ENCODE assay signal across 30 cellular contexts in genomic region chr4:100799767-100800539, GRCh38.
"Had no signal": no experiment of that assay in that cellular context is flagged by ENCODE, and none has a peak within 500 bp of the region (broad histone marks: within the 10 kb centered on the region; RNA-seq: fewer than 3 reads in every experiment).

No MANE protein-coding gene starts in this region.

- H3K27ac Mint-ChIP-seq: activated naive CD4-positive, alpha-beta T cell treated with anti-CD3 and anti-CD28 coated beads for 36 hours; activated naive CD8-positive, alpha-beta T cell treated with anti-CD3 and anti-CD28 coated beads for 36 hours; immature natural killer cell; mesothelial cell of epicardium; naive thymus-derived CD4-positive, alpha-beta T cell had no signal

- ATAC-seq: body of pancreas; gastroesophageal sphincter; left colon; naive thymus-derived CD4-positive, alpha-beta T cell; sciatic nerve; stimulated activated naive CD8-positive, alpha-beta T cell treated with anti-CD3 and anti-CD28 coated beads, Interleukin-15, Interleukin-2, amounts not matched to agents 100 U/mL and 50 U/mL, for 24 hours had no signal

- DNase-seq: activated CD4-positive, alpha-beta T cell treated with anti-CD3 and anti-CD28 coated beads for 4 hours; activated CD4-positive, alpha-beta T cell treated with anti-CD3 and anti-CD28 coated beads, Interleukin-2, amount 50 U/mL, for 4 hours; activated CD4-positive, CD25-positive, alpha-beta regulatory T cell; activated effector memory CD4-positive, alpha-beta T cell treated with Interleukin-2 at 50 U/mL for 16 hours; activated naive CD4-positive, alpha-beta T cell treated with anti-CD3 and anti-CD28 coated beads for 36 hours; activated naive CD8-positive, alpha-beta T cell treated with anti-CD3 and anti-CD28 coated beads for 36 hours; activated T-cell treated with anti-CD3 and anti-CD28 coated beads for 4 hours; adrenal gland; aorta; body of pancreas; dermis blood vessel endothelial cell; effector CD4-positive, alpha-beta T cell; esophagus squamous epithelium; immature natural killer cell; kidney; left colon; mammary epithelial cell; naive thymus-derived CD4-positive, alpha-beta T cell; posterior cingulate gyrus; stimulated activated CD4-positive, alpha-beta T cell treated with anti-CD3 and anti-CD28 coated beads, Interleukin-12 subunit alpha, Interleukin-12 subunit beta, amount 100 ng/mL, for 4 hours; stimulated activated CD4-positive, alpha-beta T cell treated with anti-CD3 and anti-CD28 coated beads, Interleukin-4, amount 100 ng/mL, for 1 hour; stimulated activated naive CD8-positive, alpha-beta T cell treated with anti-CD3 and anti-CD28 coated beads, Interleukin-15, Interleukin-2, amounts not matched to agents 100 U/mL and 50 U/mL, for 24 hours; T-helper 2 cell; upper lobe of left lung had no signal

- H3K79me2 ChIP-seq: hepatocyte had no signal

- H3K4me2 ChIP-seq: hepatocyte had no signal

- H3K27me3 ChIP-seq: adrenal gland, body of pancreas, esophagus squamous epithelium, gastroesophageal sphincter, hepatocyte, upper lobe of left lung, vagina had no signal

- H3K4me3 Mint-ChIP-seq: activated naive CD4-positive, alpha-beta T cell treated with anti-CD3 and anti-CD28 coated beads for 36 hours; activated naive CD8-positive, alpha-beta T cell treated with anti-CD3 and anti-CD28 coated beads for 36 hours; immature natural killer cell; mesothelial cell of epicardium; naive thymus-derived CD4-positive, alpha-beta T cell had no signal

- H3K9me3 Mint-ChIP-seq: activated naive CD4-positive, alpha-beta T cell treated with anti-CD3 and anti-CD28 coated beads for 36 hours; activated naive CD8-positive, alpha-beta T cell treated with anti-CD3 and anti-CD28 coated beads for 36 hours had no signal

- H3K4me3 ChIP-seq: adrenal gland, body of pancreas, esophagus squamous epithelium, gastroesophageal sphincter, hepatocyte, skin epidermis, upper lobe of left lung, vagina had no signal

- H3K36me3 Mint-ChIP-seq: activated naive CD8-positive, alpha-beta T cell treated with anti-CD3 and anti-CD28 coated beads for 36 hours; immature natural killer cell; mesothelial cell of epicardium; naive thymus-derived CD4-positive, alpha-beta T cell had no signal

- H2AFZ ChIP-seq: hepatocyte had no signal

- H3K27ac ChIP-seq: adrenal gland, body of pancreas, esophagus squamous epithelium, gastroesophageal sphincter, hepatocyte, skin epidermis, upper lobe of left lung, vagina had no signal

- H3K36me3 ChIP-seq: adrenal gland, esophagus squamous epithelium, gastroesophageal sphincter, upper lobe of left lung, vagina had no signal

- H3K4me1 ChIP-seq: adrenal gland, body of pancreas, esophagus squamous epithelium, gastroesophageal sphincter, upper lobe of left lung had no signal

- H3K9me3 ChIP-seq: adrenal gland, body of pancreas, esophagus squamous epithelium, gastroesophageal sphincter, upper lobe of left lung, vagina had no signal

- H3K4me1 Mint-ChIP-seq: activated naive CD8-positive, alpha-beta T cell treated with anti-CD3 and anti-CD28 coated beads for 36 hours; immature natural killer cell; mesothelial cell of epicardium; naive thymus-derived CD4-positive, alpha-beta T cell had no signal
